In genomic region chr1:167442142-167442848, GRCh38 we compare ENCODE assay signal across 8 cellular contexts.
DNase-seq lines count a peak whose midpoint lies in the region; ATAC-seq and TF ChIP-seq lines count a peak whose summit lies in the region.

No MANE protein-coding gene starts in this region.

- peaks cover 0 to 20% of the 10 kb centered on the region in 2 donors for H3K36me3 Mint-ChIP-seq in activated naive CD4-positive, alpha-beta T cell treated with anti-CD3 and anti-CD28 coated beads, Interleukin-2, amount 50 U/mL, for 72 hours

- H3K9me2 ChIP-seq in SU-DHL-6 (replicated peaks; ENCODE audit: insufficient read depth, low read length) = no peaks in the 10 kb centered on the region

- no peaks in the 10 kb centered on the region for H3K9me3 Mint-ChIP-seq in activated naive CD4-positive, alpha-beta T cell treated with anti-CD3 and anti-CD28 coated beads, Interleukin-2, amount 50 U/mL, for 72 hours

- H3K27ac ChIP-seq in SU-DHL-6 (ENCODE audit: low read depth, low read length) (no peak overlapping the region), psoas muscle (no peak overlapping the region), vagina (no peak overlapping the region)

- H3K79me2 ChIP-seq in SU-DHL-6 (ENCODE audit: insufficient read depth, low read length) = no peaks in the 10 kb centered on the region

- peak; percentile 86 for DNase-seq in GM10266 (ENCODE audit: extremely low spot score)
- peak; percentile 33 for DNase-seq in HFF-Myc (ENCODE audit: extremely low read depth, low read depth)
- peak; percentile 50 for DNase-seq in MV-4-11 (lab: John Stamatoyannopoulos, UW)
- peak; percentile 80 to 89 for DNase-seq in activated naive CD4-positive, alpha-beta T cell treated with anti-CD3 and anti-CD28 coated beads, Interleukin-2, amount 50 U/mL, for 72 hours (ENCODE audit: low spot score in 2 of 2)
- peak; percentile 93 for DNase-seq in Right ventricle myocardium superior
- peak; percentile 85 to 91 for DNase-seq in psoas muscle
- peak; percentile 84 to 87 for DNase-seq in vagina (ENCODE audit: extremely low spot score in 2 of 2)

- H3K27ac Mint-ChIP-seq in activated naive CD4-positive, alpha-beta T cell treated with anti-CD3 and anti-CD28 coated beads, Interleukin-2, amount 50 U/mL, for 72 hours = peak overlapping the region; percentile 74 to 83

- H3K4me1 ChIP-seq in psoas muscle (peaks cover 6% of the 10 kb centered on the region), vagina (peaks cover 16% of the 10 kb centered on the region)

- no peaks in the 10 kb centered on the region for H4K20me1 ChIP-seq in SU-DHL-6 (ENCODE audit: low read depth, low read length)

- H2AFZ ChIP-seq in SU-DHL-6 (ENCODE audit: low read depth, low read length, severe bottlenecking) = no peak overlapping the region

- H3K9me3 ChIP-seq in SU-DHL-6 (ENCODE audit: insufficient read depth, low read length) (no peaks in the 10 kb centered on the region), psoas muscle (no peaks in the 10 kb centered on the region), vagina (no peaks in the 10 kb centered on the region)

- H3F3A ChIP-seq in SU-DHL-6 (ENCODE audit: insufficient read depth) = no peaks in the 10 kb centered on the region

- H3K9ac ChIP-seq in SU-DHL-6 (ENCODE audit: low read length) = no peak overlapping the region

- TF ChIP-seq POLR2A in vagina (IDR thresholded peaks at IDR 0.05) = no peak

- H3K27me3 ChIP-seq in SU-DHL-6 (ENCODE audit: low read length) (no peaks in the 10 kb centered on the region), psoas muscle (ENCODE audit: insufficient read depth in 3 of 3, low read length in 2 of 3) (peaks cover 0 to 6% (median 3%) of the 10 kb centered on the region in 3 donors), vagina (no peaks in the 10 kb centered on the region)

- H3K4me3 ChIP-seq in HFF-Myc (replicated peaks; ENCODE audit: low read depth, low read length) (no peak overlapping the region), SU-DHL-6 (ENCODE audit: insufficient read depth, low read length, poor library complexity, severe bottlenecking) (no peak overlapping the region), psoas muscle (no peak overlapping the region), vagina (no peak overlapping the region)

- intact Hi-C loops in Right ventricle myocardium superior (cut with DNase I) (loop anchor here (2.0 kb wide), 2 partner anchors 175 to 377 kb away; no protein-coding TSS in a partner anchor), psoas muscle (cut with DNase I) (loop anchor here (1.0 to 5.0 kb wide), 4 partner anchors 40 to 375 kb away; no protein-coding TSS in a partner anchor), vagina (cut with DNase I) (loop anchor here (5.0 kb wide), 2 partner anchors 175 to 375 kb away; no protein-coding TSS in a partner anchor)

- WGBS in psoas muscle, 3 donors = 48 to 53% (median 51%) methylated on average over 12 of the region's 12 CpGs

- ATAC-seq in activated naive CD4-positive, alpha-beta T cell treated with anti-CD3 and anti-CD28 coated beads, Interleukin-2, amount 50 U/mL, for 72 hours = peak; percentile 70 to 74
- ATAC-seq in Right ventricle myocardium superior (ENCODE audit: poor library complexity) = peak; percentile 96
- ATAC-seq in psoas muscle = peak; percentile 96 to 98 (median 97)

- TF ChIP-seq CTCF in GM10266 (IDR thresholded peaks at IDR 0.05; ENCODE audit: control insufficient read depth, insufficient read depth, low read depth, missing control alignments) (peak; percentile 92), HFF-Myc (IDR thresholded peaks at IDR 0.05; ENCODE audit: low read depth, low read length, missing control alignments) (peak; percentile 92), SU-DHL-6 (IDR thresholded peaks at IDR 0.05; ENCODE audit: insufficient read depth, low read length, poor library complexity, severe bottlenecking) (peak; percentile 68), psoas muscle (IDR thresholded peaks at IDR 0.05) (peak; percentile 88), vagina (IDR thresholded peaks at IDR 0.05) (peak; percentile 76 to 87 (median 85))

- no peak overlapping the region for H3K4me2 ChIP-seq in SU-DHL-6 (ENCODE audit: low read depth, low read length, poor library complexity, severe bottlenecking)

- H3K36me3 ChIP-seq in SU-DHL-6 (ENCODE audit: low read length) (no peaks in the 10 kb centered on the region), psoas muscle (ENCODE audit: insufficient read depth in 1 of 2, low read depth in 1 of 2) (no peaks in the 10 kb centered on the region), vagina (no peaks in the 10 kb centered on the region)

Comparison
In these comparisons a context has a peak if more than half of its experiments do, and no peak if none do; other contexts are left out.
1. DNase-seq: peak in every context shown above with its lines; median percentile 93 in Right ventricle myocardium superior; 88 in psoas muscle; 86 in GM10266; 86 in vagina; 84 in activated naive CD4-positive, alpha-beta T cell treated with anti-CD3 and anti-CD28 coated beads, Interleukin-2, amount 50 U/mL, for 72 hours; 50 in MV-4-11; 33 in HFF-Myc.